7 cellular contexts compared by ENCODE assay signal in the genomic region with DNA sequence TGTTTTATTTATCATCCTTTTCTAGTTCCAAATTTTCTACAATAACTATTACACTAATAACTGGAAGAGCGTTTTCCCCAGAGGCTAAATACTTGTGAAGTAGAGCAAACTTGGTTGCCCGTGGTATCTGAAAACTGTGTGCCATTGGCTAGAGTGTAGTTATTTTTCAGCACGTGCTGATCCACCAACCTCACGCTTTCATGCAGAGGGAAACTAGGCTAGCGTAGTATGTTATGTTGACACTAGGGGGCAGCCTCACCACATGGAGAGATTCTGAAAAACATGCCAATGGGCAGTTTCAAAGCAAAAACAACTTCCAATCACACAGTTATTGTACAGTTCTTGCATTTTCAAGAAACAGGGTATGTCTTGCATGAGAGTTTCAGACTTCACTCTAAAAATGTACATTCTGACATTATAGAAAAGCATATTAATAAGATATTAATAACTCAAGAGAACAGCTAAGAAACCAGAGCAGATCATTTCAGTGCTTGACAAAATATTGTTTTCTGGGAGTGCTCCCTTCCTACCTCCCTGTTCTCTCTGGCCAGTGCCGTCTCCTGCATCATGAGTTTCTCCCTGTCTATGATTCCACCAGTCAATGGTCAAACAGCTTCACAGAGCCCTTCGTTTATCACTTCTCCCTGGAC. TPM values are rescaled to one million over a fixed set of nuclear protein-coding genes. Genes with fewer than 3 reads are reported as not detected.
DNase-seq lines count a peak whose midpoint lies in the region; ATAC-seq and TF ChIP-seq lines count a peak whose summit lies in the region.

No MANE protein-coding gene starts in this region.

- H3F3A ChIP-seq in neural cell (ENCODE audit: insufficient read depth, low read length, poor library complexity, severe bottlenecking), result no peaks in the 10 kb centered on the region

- H3K4me3 ChIP-seq in GM12865 (ENCODE audit: low read depth, low read length) (no peak overlapping the region), Panc1 (ENCODE audit: low read depth in 2 of 2, low read length in 2 of 2) (no peak overlapping the region), fibroblast of lung (replicated peaks in 1 of 4; ENCODE audit: control extremely low read depth in 1 of 4, insufficient read depth in 1 of 4, low read depth in 3 of 4, low read length in 4 of 4) (no peak overlapping the region), neural cell (ENCODE audit: low read length) (no peak overlapping the region), thyroid gland (replicated peaks in 1 of 3) (no peak overlapping the region)

- DNase-seq in GM12865 (ENCODE audit: low read depth), result peak; percentile 70
- DNase-seq in HT1080 (ENCODE audit: low read depth), result peak; percentile 71
- DNase-seq in Panc1 (ENCODE audit: low read depth, low spot score), result peak; percentile 53
- DNase-seq in activated T-cell treated with anti-CD3 and anti-CD28 coated beads for 4 hours, result peak; percentile 55
- peak; percentile 55 to 78 for DNase-seq in fibroblast of lung (ENCODE audit: low read depth in 2 of 2)
- peak; percentile 61 to 68 for DNase-seq in thyroid gland

- intact Hi-C loops in Panc1 (cut with micrococcal nuclease; ENCODE audit: unreplicated experiment), result loop anchor here (5.0 to 10.0 kb wide), 2 partner anchors 72 to 125 kb away; partner anchors contain the start of gene APPL1
- intact Hi-C loops in thyroid gland (cut with DNase I), result loop anchor here (5.0 kb wide), 1 partner anchor 122 kb away; no protein-coding TSS in a partner anchor

- no peak for TF ChIP-seq POLR2A in thyroid gland (IDR thresholded peaks at IDR 0.05)

- peak; percentile 95 for TF ChIP-seq RAD21 in neural cell (conservative IDR thresholded peaks at IDR 0.05)

- H4K20me1 ChIP-seq in fibroblast of lung (ENCODE audit: control insufficient read depth, extremely low read depth, insufficient read depth, low read length) (no peaks in the 10 kb centered on the region), neural cell (ENCODE audit: insufficient read depth) (no peaks in the 10 kb centered on the region)

- in situ Hi-C loops in Panc1 (cut with HindIII; ENCODE audit: low pct_unique_long_range_greater_than_20kb, low sequenced_read_pairs), result no loop called here

- H3K4me2 ChIP-seq in fibroblast of lung (ENCODE audit: extremely low read depth, insufficient read depth, low read length) (no peak overlapping the region), neural cell (ENCODE audit: low read length) (no peak overlapping the region)

- H3K4me1 ChIP-seq in Panc1 (ENCODE audit: control insufficient read depth, insufficient read depth, low read length) (no peaks in the 10 kb centered on the region), fibroblast of lung (ENCODE audit: control insufficient read depth, extremely low read depth, insufficient read depth, low read length) (no peaks in the 10 kb centered on the region), thyroid gland (peaks cover 0 to 5% of the 10 kb centered on the region in 2 donors)

- no peaks in the 10 kb centered on the region for H3K9me2 ChIP-seq in neural cell (ENCODE audit: insufficient read depth, low read length)

- H3K27me3 ChIP-seq in Panc1 (ENCODE audit: control insufficient read depth, insufficient read depth, low read length) (no peaks in the 10 kb centered on the region), fibroblast of lung (ENCODE audit: control insufficient read depth, insufficient read depth, low read length) (no peaks in the 10 kb centered on the region), neural cell (ENCODE audit: insufficient read depth, low read depth, low read length) (no peaks in the 10 kb centered on the region), thyroid gland (no peaks in the 10 kb centered on the region)

- no TSS peak for BruUV-seq in Panc1 (replicated peaks; lab: Mats Ljungman, UMichigan)

- no peak overlapping the region for H3K27ac ChIP-seq in Panc1 (ENCODE audit: low read length)
- no peak overlapping the region for H3K27ac ChIP-seq in fibroblast of lung (ENCODE audit: insufficient read depth, low read length)
- no peak overlapping the region for H3K27ac ChIP-seq in neural cell (ENCODE audit: low read length)
- no peak overlapping the region for H3K27ac ChIP-seq in thyroid gland

- H3K9ac ChIP-seq in fibroblast of lung (ENCODE audit: insufficient read depth, low read length) (no peak overlapping the region), neural cell (ENCODE audit: low read length) (no peak overlapping the region)

- H2AFZ ChIP-seq in fibroblast of lung (ENCODE audit: low read length) (no peak overlapping the region), neural cell (ENCODE audit: low read depth, low read length) (no peak overlapping the region)

- WGBS in thyroid gland, 2 donors, result 13 to 17% methylated on average over 7 of the region's 7 CpGs

- H3K36me3 ChIP-seq in Panc1 (ENCODE audit: control insufficient read depth, insufficient read depth, low read length), result no peaks in the 10 kb centered on the region
- H3K36me3 ChIP-seq in fibroblast of lung (ENCODE audit: control insufficient read depth, insufficient read depth, low read length), result no peaks in the 10 kb centered on the region
- peaks cover 5% of the 10 kb centered on the region for H3K36me3 ChIP-seq in neural cell (ENCODE audit: insufficient read depth, low read length)
- H3K36me3 ChIP-seq in thyroid gland, result no peaks in the 10 kb centered on the region

- H3K9me3 ChIP-seq in Panc1 (ENCODE audit: control insufficient read depth, insufficient read depth, low read depth, low read length) (no peaks in the 10 kb centered on the region), fibroblast of lung (ENCODE audit: control insufficient read depth, insufficient read depth, low read depth, low read length) (no peaks in the 10 kb centered on the region), neural cell (ENCODE audit: low read length) (no peaks in the 10 kb centered on the region), thyroid gland (no peaks in the 10 kb centered on the region)

- H3K79me2 ChIP-seq in fibroblast of lung (ENCODE audit: control insufficient read depth, insufficient read depth, low read length) (no peaks in the 10 kb centered on the region), neural cell (replicated peaks; ENCODE audit: insufficient read depth, low read length) (no peaks in the 10 kb centered on the region)

- ATAC-seq in Panc1, result peak; percentile 94

- POLR2A ChIA-PET in Panc1 (lab: Charles Lee), result no interaction called here

- CTCF ChIA-PET in Panc1 (lab: Charles Lee), result no interaction called here

- TF ChIP-seq CTCF in GM12865 (IDR thresholded peaks at IDR 0.05; ENCODE audit: insufficient read depth, low read depth, low read length, missing control alignments) (peak; percentile 92), Panc1 (IDR thresholded peaks at IDR 0.05) (peak; percentile 86), fibroblast of lung (conservative IDR thresholded peaks at IDR 0.05 in 1 of 2, IDR thresholded peaks at IDR 0.05 in 1 of 2; ENCODE audit: low read depth in 1 of 2, low read length in 2 of 2) (peak; percentile 90), neural cell (IDR thresholded peaks at IDR 0.05; ENCODE audit: poor library complexity, severe bottlenecking) (peak; percentile 95), thyroid gland (IDR thresholded peaks at IDR 0.05) (peak; percentile 62 to 93 (median 82))

- TF ChIP-seq EP300 in neural cell (conservative IDR thresholded peaks at IDR 0.05; ENCODE audit: poor library complexity, severe bottlenecking), result no peak

TF ChIP-seq in neural cell, 6 proteins besides CTCF, POLR2A, EP300 and RAD21:
- TF ChIP-seq SMC3 (conservative IDR thresholded peaks at IDR 0.05; ENCODE audit: poor library complexity), result peak; percentile 92
- peak; percentile 71 for TF ChIP-seq MXI1 (conservative IDR thresholded peaks at IDR 0.05; ENCODE audit: poor library complexity, severe bottlenecking)
- no peak for TF ChIP-seq REST (IDR thresholded peaks at IDR 0.05; ENCODE audit: borderline replicate concordance)
TF ChIP-seq in neural cell: peak in this region for 2.

RNA-seq across cellular contexts. Expression of gene SPATA12, which starts 39.7 kb away (rescaled TPM):
- 0.80 and 1.6 TPM in 2 replicates for total RNA-seq in HT1080 (2014; rRNA removed; shearing (Covaris generic))
- 0.99 and 1.1 TPM in 2 replicates for polyA plus RNA-seq in HT1080 (2015; cell fraction: cytosol; rRNA removed)
- 0.82 and 1.1 TPM in 2 replicates for polyA plus RNA-seq in HT1080 (2015; cell fraction: nucleus; rRNA removed)
- 0.10 TPM for total RNA-seq in Panc1 (2021; ENCODE audit: unreplicated experiment)
- polyA plus RNA-seq in Panc1 (2012; ENCODE audit: insufficient read length), result not detected
- total RNA-seq in fibroblast of lung, result not detected in 2 replicates
- polyA plus RNA-seq in fibroblast of lung, result 0.02 TPM in 1 of 2 replicates, not detected in the other
- polyA plus RNA-seq in fibroblast of lung (2012), result 0.06 TPM in 1 of 2 replicates, not detected in the other
- not detected in 2 replicates for polyA minus RNA-seq in fibroblast of lung (ENCODE audit: low replicate concordance)
- polyA plus RNA-seq in neural cell, result not detected in 2 replicates
- not detected in 2 replicates for polyA minus RNA-seq in neural cell
- total RNA-seq in thyroid gland, result not detected
